ENCODE assay signal across 2 cellular contexts in the genomic region with DNA sequence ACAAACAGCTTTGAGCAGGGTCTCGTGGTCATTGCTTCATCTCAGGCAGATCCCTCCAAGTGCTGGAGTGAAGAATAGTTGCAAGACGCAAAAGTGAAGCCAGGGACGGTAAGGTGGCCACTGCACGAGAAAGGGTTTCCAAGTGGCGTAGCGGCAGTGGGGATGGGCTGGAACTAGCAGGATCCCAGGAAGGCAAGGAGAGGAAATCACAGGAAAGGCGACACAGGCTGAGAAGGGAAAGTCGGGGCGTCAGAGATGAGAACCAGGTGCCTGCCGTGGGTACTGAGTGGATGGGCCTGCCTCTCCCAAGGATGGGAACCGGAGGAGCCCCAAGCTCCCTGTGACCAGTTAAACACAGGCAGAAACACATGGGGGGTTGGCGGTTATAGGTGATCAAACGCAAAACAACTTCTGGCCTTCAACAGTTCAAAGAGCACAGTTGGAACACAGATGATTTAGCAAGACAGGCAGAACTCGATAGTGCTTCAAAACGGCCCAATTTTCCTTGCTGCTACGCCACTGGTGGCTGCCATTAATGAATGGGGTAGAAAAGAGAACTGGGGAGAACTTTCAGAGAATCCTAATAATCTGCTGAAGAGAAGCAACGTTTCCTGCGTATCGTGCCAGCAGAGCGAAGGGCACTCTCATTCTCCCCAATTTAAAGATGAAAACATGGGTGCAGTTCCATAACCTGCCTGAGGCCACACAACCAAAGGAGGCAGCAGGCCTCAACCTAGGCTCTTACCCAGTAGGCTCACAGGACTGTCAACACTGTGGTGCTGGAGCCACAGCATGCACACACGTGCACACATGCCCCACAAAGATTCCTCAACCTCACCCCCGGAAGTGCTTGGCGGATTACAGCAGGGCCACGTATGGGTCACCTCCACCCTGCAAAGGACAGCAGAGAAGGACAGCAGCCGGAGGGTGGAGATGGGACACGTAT.
TF ChIP-seq lines count a peak whose summit lies in the region.

No MANE protein-coding gene starts in this region.

TF ChIP-seq in SK-N-SH, 30 proteins besides CTCF, POLR2A, EP300 and RAD21:
- no peak for TF ChIP-seq TAF1 (IDR thresholded peaks at IDR 0.05; ENCODE audit: borderline replicate concordance, low read depth, low read length)
- no peak for TF ChIP-seq SMC3 (IDR thresholded peaks at IDR 0.05; ENCODE audit: low read depth, low read length)
- TF ChIP-seq, protein P1, sequence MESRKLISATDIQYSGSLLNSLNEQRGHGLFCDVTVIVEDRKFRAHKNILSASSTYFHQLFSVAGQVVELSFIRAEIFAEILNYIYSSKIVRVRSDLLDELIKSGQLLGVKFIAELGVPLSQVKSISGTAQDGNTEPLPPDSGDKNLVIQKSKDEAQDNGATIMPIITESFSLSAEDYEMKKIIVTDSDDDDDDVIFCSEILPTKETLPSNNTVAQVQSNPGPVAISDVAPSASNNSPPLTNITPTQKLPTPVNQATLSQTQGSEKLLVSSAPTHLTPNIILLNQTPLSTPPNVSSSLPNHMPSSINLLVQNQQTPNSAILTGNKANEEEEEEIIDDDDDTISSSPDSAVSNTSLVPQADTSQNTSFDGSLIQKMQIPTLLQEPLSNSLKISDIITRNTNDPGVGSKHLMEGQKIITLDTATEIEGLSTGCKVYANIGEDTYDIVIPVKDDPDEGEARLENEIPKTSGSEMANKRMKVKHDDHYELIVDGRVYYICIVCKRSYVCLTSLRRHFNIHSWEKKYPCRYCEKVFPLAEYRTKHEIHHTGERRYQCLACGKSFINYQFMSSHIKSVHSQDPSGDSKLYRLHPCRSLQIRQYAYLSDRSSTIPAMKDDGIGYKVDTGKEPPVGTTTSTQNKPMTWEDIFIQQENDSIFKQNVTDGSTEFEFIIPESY (IDR thresholded peaks at IDR 0.05; ENCODE audit: borderline replicate concordance, low read depth) = no peak
- TF ChIP-seq TEAD4 (IDR thresholded peaks at IDR 0.05; ENCODE audit: borderline replicate concordance, insufficient read depth) = no peak
- TF ChIP-seq REST (IDR thresholded peaks at IDR 0.05; ENCODE audit: low read depth, low read length) = no peak
- no peak for TF ChIP-seq RFX5 (IDR thresholded peaks at IDR 0.05; ENCODE audit: low read length)
- no peak for TF ChIP-seq MXI1 (IDR thresholded peaks at IDR 0.05; ENCODE audit: low read depth, low read length)
- TF ChIP-seq NRF1 (IDR thresholded peaks at IDR 0.05; ENCODE audit: low read depth, low read length) = no peak
- no peak for TF ChIP-seq ELF1 (IDR thresholded peaks at IDR 0.05)
- no peak for TF ChIP-seq FOXJ3 (CRISPR knock-in tag; IDR thresholded peaks at IDR 0.05)
- TF ChIP-seq YY1 (IDR thresholded peaks at IDR 0.05; ENCODE audit: low read depth) = no peak
- TF ChIP-seq FOSL2 (IDR thresholded peaks at IDR 0.05; ENCODE audit: borderline replicate concordance, low read depth) = no peak
- TF ChIP-seq RCOR1 (IDR thresholded peaks at IDR 0.05; ENCODE audit: low read length) = no peak
- TF ChIP-seq, protein P2, sequence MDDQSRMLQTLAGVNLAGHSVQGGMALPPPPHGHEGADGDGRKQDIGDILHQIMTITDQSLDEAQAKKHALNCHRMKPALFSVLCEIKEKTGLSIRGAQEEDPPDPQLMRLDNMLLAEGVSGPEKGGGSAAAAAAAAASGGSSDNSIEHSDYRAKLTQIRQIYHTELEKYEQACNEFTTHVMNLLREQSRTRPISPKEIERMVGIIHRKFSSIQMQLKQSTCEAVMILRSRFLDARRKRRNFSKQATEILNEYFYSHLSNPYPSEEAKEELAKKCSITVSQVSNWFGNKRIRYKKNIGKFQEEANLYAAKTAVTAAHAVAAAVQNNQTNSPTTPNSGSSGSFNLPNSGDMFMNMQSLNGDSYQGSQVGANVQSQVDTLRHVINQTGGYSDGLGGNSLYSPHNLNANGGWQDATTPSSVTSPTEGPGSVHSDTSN (IDR thresholded peaks at IDR 0.05) = no peak
- TF ChIP-seq TCF12 (IDR thresholded peaks at IDR 0.05) = no peak
- no peak for TF ChIP-seq RXRA (IDR thresholded peaks at IDR 0.05; ENCODE audit: borderline replicate concordance, low read depth)
- TF ChIP-seq POLR2AphosphoS5 (IDR thresholded peaks at IDR 0.05; ENCODE audit: low read depth, low read length) = no peak
TF ChIP-seq in SK-N-SH: peak in this region for 0.

TF ChIP-seq in SK-N-SH treated with all-trans-retinoic acid at 6 μM for 48 hours, 23 proteins besides CTCF, POLR2A, EP300 and RAD21:
- TF ChIP-seq ZNF565 (CRISPR knock-in tag; conservative IDR thresholded peaks at IDR 0.05; ENCODE audit: low read depth) = no peak
- TF ChIP-seq, protein P3, sequence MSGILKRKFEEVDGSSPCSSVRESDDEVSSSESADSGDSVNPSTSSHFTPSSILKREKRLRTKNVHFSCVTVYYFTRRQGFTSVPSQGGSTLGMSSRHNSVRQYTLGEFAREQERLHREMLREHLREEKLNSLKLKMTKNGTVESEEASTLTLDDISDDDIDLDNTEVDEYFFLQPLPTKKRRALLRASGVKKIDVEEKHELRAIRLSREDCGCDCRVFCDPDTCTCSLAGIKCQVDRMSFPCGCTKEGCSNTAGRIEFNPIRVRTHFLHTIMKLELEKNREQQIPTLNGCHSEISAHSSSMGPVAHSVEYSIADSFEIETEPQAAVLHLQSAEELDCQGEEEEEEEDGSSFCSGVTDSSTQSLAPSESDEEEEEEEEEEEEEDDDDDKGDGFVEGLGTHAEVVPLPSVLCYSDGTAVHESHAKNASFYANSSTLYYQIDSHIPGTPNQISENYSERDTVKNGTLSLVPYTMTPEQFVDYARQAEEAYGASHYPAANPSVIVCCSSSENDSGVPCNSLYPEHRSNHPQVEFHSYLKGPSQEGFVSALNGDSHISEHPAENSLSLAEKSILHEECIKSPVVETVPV (CRISPR knock-in tag; IDR thresholded peaks at IDR 0.05) = no peak
- TF ChIP-seq, protein P4, sequence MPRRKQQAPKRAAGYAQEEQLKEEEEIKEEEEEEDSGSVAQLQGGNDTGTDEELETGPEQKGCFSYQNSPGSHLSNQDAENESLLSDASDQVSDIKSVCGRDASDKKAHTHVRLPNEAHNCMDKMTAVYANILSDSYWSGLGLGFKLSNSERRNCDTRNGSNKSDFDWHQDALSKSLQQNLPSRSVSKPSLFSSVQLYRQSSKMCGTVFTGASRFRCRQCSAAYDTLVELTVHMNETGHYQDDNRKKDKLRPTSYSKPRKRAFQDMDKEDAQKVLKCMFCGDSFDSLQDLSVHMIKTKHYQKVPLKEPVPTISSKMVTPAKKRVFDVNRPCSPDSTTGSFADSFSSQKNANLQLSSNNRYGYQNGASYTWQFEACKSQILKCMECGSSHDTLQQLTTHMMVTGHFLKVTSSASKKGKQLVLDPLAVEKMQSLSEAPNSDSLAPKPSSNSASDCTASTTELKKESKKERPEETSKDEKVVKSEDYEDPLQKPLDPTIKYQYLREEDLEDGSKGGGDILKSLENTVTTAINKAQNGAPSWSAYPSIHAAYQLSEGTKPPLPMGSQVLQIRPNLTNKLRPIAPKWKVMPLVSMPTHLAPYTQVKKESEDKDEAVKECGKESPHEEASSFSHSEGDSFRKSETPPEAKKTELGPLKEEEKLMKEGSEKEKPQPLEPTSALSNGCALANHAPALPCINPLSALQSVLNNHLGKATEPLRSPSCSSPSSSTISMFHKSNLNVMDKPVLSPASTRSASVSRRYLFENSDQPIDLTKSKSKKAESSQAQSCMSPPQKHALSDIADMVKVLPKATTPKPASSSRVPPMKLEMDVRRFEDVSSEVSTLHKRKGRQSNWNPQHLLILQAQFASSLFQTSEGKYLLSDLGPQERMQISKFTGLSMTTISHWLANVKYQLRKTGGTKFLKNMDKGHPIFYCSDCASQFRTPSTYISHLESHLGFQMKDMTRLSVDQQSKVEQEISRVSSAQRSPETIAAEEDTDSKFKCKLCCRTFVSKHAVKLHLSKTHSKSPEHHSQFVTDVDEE (CRISPR knock-in tag; IDR thresholded peaks at IDR 0.05) = no peak
- TF ChIP-seq ZNF8 (CRISPR knock-in tag; IDR thresholded peaks at IDR 0.05) = no peak
- TF ChIP-seq TOX (CRISPR knock-in tag; IDR thresholded peaks at IDR 0.05; ENCODE audit: borderline replicate concordance) = no peak
- no peak for TF ChIP-seq ESRRG (CRISPR knock-in tag; IDR thresholded peaks at IDR 0.05)
- no peak for TF ChIP-seq ZFP30 (CRISPR knock-in tag; IDR thresholded peaks at IDR 0.05)
- TF ChIP-seq ISL1 (CRISPR knock-in tag; IDR thresholded peaks at IDR 0.05) = no peak
- TF ChIP-seq, protein P5, sequence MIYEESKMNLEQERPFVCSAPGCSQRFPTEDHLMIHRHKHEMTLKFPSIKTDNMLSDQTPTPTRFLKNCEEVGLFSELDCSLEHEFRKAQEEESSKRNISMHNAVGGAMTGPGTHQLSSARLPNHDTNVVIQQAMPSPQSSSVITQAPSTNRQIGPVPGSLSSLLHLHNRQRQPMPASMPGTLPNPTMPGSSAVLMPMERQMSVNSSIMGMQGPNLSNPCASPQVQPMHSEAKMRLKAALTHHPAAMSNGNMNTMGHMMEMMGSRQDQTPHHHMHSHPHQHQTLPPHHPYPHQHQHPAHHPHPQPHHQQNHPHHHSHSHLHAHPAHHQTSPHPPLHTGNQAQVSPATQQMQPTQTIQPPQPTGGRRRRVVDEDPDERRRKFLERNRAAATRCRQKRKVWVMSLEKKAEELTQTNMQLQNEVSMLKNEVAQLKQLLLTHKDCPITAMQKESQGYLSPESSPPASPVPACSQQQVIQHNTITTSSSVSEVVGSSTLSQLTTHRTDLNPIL (CRISPR knock-in tag; IDR thresholded peaks at IDR 0.05; ENCODE audit: low read depth) = no peak
- no peak for TF ChIP-seq BACH2 (CRISPR knock-in tag; IDR thresholded peaks at IDR 0.05; ENCODE audit: borderline replicate concordance)
- TF ChIP-seq PPARA (CRISPR knock-in tag; IDR thresholded peaks at IDR 0.05; ENCODE audit: borderline replicate concordance) = no peak
- TF ChIP-seq ZFP3 (CRISPR knock-in tag; IDR thresholded peaks at IDR 0.05) = no peak
- TF ChIP-seq ZC3H10 (CRISPR knock-in tag; IDR thresholded peaks at IDR 0.05) = no peak
- TF ChIP-seq ARNTL (CRISPR knock-in tag; IDR thresholded peaks at IDR 0.05; ENCODE audit: borderline replicate concordance, low read depth) = no peak
- no peak for TF ChIP-seq POU6F1 (CRISPR knock-in tag; IDR thresholded peaks at IDR 0.05; ENCODE audit: borderline replicate concordance, low read depth)
- no peak for TF ChIP-seq RARB (CRISPR knock-in tag; IDR thresholded peaks at IDR 0.05)
- TF ChIP-seq GLIS3 (CRISPR knock-in tag; IDR thresholded peaks at IDR 0.05) = no peak
- TF ChIP-seq TCF4 (CRISPR knock-in tag; IDR thresholded peaks at IDR 0.05; ENCODE audit: borderline replicate concordance) = no peak
- TF ChIP-seq CSDC2 (CRISPR knock-in tag; IDR thresholded peaks at IDR 0.05) = no peak
- TF ChIP-seq PATZ1 (CRISPR knock-in tag; IDR thresholded peaks at IDR 0.05; ENCODE audit: borderline replicate concordance) = no peak
